18 cellular contexts compared by ENCODE assay signal in genomic region chr9:134536101-134536900, GRCh38.
DNase-seq lines count a peak whose midpoint lies in the region; ATAC-seq and TF ChIP-seq lines count a peak whose summit lies in the region.
"Had no signal": no experiment of that assay in that cellular context is flagged by ENCODE, and none has a peak within 500 bp of the region (broad histone marks: within the 10 kb centered on the region; RNA-seq: fewer than 3 reads in every experiment).

No MANE protein-coding gene starts in this region.

- no peaks in the 10 kb centered on the region for H3K36me3 ChIP-seq in IMR-90 (ENCODE audit: control insufficient read depth, insufficient read depth, low read length)
- H3K36me3 ChIP-seq: BLaER1 had no signal

- ATAC-seq in IMR-90 (ENCODE audit: low read depth) = peak; percentile 79
- no peak for ATAC-seq in GM18519 (IDR thresholded peaks at IDR 0.05; ENCODE audit: low FRiP score, unreplicated experiment)
- ATAC-seq: T-cell had no signal

- no peak overlapping the region for H3K9ac ChIP-seq in IMR-90 (ENCODE audit: low read depth, low read length)
- H3K9ac ChIP-seq: BLaER1, parathyroid adenoma had no signal

- H3K4me1 ChIP-seq in IMR-90 (ENCODE audit: control insufficient read depth, insufficient read depth, low read length) = peaks cover 23% of the 10 kb centered on the region
- H3K4me1 ChIP-seq: parathyroid adenoma had no signal

- peak overlapping the region; percentile 32 for H2BK5ac ChIP-seq in IMR-90 (ENCODE audit: low read depth, low read length, poor library complexity, severe bottlenecking)

- peak overlapping the region; percentile 85 for H4K91ac ChIP-seq in IMR-90 (ENCODE audit: insufficient read depth, low read depth, low read length)

- H3K18ac ChIP-seq in IMR-90 (ENCODE audit: low read depth, low read length) = peak overlapping the region; percentile 70

- H3K9me3 ChIP-seq in IMR-90 (ENCODE audit: control insufficient read depth, insufficient read depth, low read length) = no peaks in the 10 kb centered on the region

- CTCF ChIA-PET in IMR-90 (lab: Yijun Ruan, JAX) = no interaction called here

- H2AK9ac ChIP-seq in IMR-90 (replicated peaks; ENCODE audit: low read depth, low read length, poor library complexity) = peak overlapping the region; percentile 83

- peak overlapping the region; percentile 94 for H2BK20ac ChIP-seq in IMR-90 (ENCODE audit: low read depth, low read length)

- POLR2A ChIA-PET in IMR-90 (lab: Charles Lee; ENCODE audit: unreplicated experiment) = no interaction called here

- no peak overlapping the region for H3K4me3 Mint-ChIP-seq in glutamatergic neuron (ENCODE audit: unreplicated experiment)
- H3K4me3 Mint-ChIP-seq: activated naive CD8-positive, alpha-beta T cell; T-cell had no signal

- H3K27me3 ChIP-seq in IMR-90 (ENCODE audit: control insufficient read depth, insufficient read depth, low read length) = no peaks in the 10 kb centered on the region
- H3K27me3 ChIP-seq: BLaER1 had no signal

- TF ChIP-seq POLR2A in IMR-90 (IDR thresholded peaks at IDR 0.05; ENCODE audit: low read depth, low read length) = no peak

- H3K36me3 Mint-ChIP-seq in glutamatergic neuron (ENCODE audit: unreplicated experiment) = no peaks in the 10 kb centered on the region
- H3K36me3 Mint-ChIP-seq: activated naive CD8-positive, alpha-beta T cell; T-cell had no signal

- peak overlapping the region; percentile 71; the same call in 2 of the 3 replicates for H2BK15ac ChIP-seq in IMR-90 (ENCODE audit: low read depth, low read length)

- intact Hi-C loops in IMR-90 (cut with micrococcal nuclease) = loop anchor here (10.0 kb wide), 1 partner anchor 82 kb away; no protein-coding TSS in a partner anchor

- no peak for TF ChIP-seq CTCF in IMR-90 (conservative IDR thresholded peaks at IDR 0.05; ENCODE audit: low read depth, low read length)
- TF ChIP-seq CTCF in cardiac fibroblast (IDR thresholded peaks at IDR 0.05; ENCODE audit: low read depth, low read length) = no peak
- no peak for TF ChIP-seq CTCF in glutamatergic neuron (IDR thresholded peaks at IDR 0.05; ENCODE audit: partially characterized antibody, unreplicated experiment)

- H4K5ac ChIP-seq in IMR-90 (ENCODE audit: low read depth, low read length) = peak overlapping the region; percentile 11; the same call in 1 of the 2 replicates

- H4K8ac ChIP-seq in IMR-90 (ENCODE audit: low read depth in 2 of 2, low read length in 2 of 2) = peak overlapping the region; percentile 47 to 85; a peak in 3 of 4 replicates

- peak overlapping the region; percentile 93 for H3K4ac ChIP-seq in IMR-90 (ENCODE audit: low read depth, low read length)

- no peaks in the 10 kb centered on the region for H4K20me1 ChIP-seq in IMR-90 (ENCODE audit: insufficient read depth, low read length)
- H4K20me1 ChIP-seq: BLaER1 had no signal

- H2AK5ac ChIP-seq in IMR-90 (ENCODE audit: low read depth, low read length) = peak overlapping the region; percentile 97

- dilution Hi-C loops in IMR-90 (cut with HindIII; ENCODE audit: low sequenced_read_pairs, unreplicated experiment) = no loop called here

- peaks cover 6% of the 10 kb centered on the region for H3K27me3 Mint-ChIP-seq in glutamatergic neuron (ENCODE audit: unreplicated experiment)

- peaks cover 16% of the 10 kb centered on the region for H3K9me1 ChIP-seq in IMR-90 (ENCODE audit: insufficient read depth, low read length)

- H3K79me1 ChIP-seq in IMR-90 (ENCODE audit: low read depth in 1 of 2, low read length in 2 of 2) = no peaks in the 10 kb centered on the region

- H2BK120ac ChIP-seq in IMR-90 (ENCODE audit: low read depth, low read length) = peak overlapping the region; percentile 95

- H3K27ac ChIP-seq in IMR-90 (ENCODE audit: insufficient read depth, low read length) = peak overlapping the region; percentile 3; the same call in 1 of the 2 replicates
- H3K27ac ChIP-seq: BLaER1, parathyroid adenoma had no signal

- peak overlapping the region; percentile 77 for H2AFZ ChIP-seq in IMR-90 (replicated peaks; ENCODE audit: low read length, poor library complexity)
- H2AFZ ChIP-seq: parathyroid adenoma had no signal

- H3K4me2 ChIP-seq in IMR-90 (ENCODE audit: low read depth, low read length) = peak overlapping the region; percentile 41; the same call in 1 of the 2 replicates
- H3K4me2 ChIP-seq: BLaER1 had no signal

- TF ChIP-seq RAD21 in IMR-90 (IDR thresholded peaks at IDR 0.05; ENCODE audit: low read length) = peak; percentile 15; the same call in 1 of the 2 replicates

- H3K23ac ChIP-seq in IMR-90 (ENCODE audit: low read depth, low read length) = peak overlapping the region; percentile 90; the same call in 1 of the 2 replicates

- H3K4me3 ChIP-seq in IMR-90 (ENCODE audit: insufficient read depth, low read depth, low read length) = no peak overlapping the region
- no peak overlapping the region for H3K4me3 ChIP-seq in cardiac fibroblast (replicated peaks in 1 of 2; ENCODE audit: low read depth in 2 of 2, low read length in 2 of 2)
- H3K4me3 ChIP-seq: BLaER1 had no signal

- peaks cover 2% of the 10 kb centered on the region for H3K9me3 Mint-ChIP-seq in glutamatergic neuron (ENCODE audit: unreplicated experiment)
- H3K9me3 Mint-ChIP-seq: T-cell had no signal

- H3K56ac ChIP-seq in IMR-90 (ENCODE audit: extremely low read depth, insufficient read depth, low read length) = no peak overlapping the region

- DNase-seq in AG08396 (ENCODE audit: low spot score) = peak; percentile 79
- DNase-seq in IMR-90 = peak; percentile 87
- peak; percentile 68 to 72 for DNase-seq in cardiac fibroblast (ENCODE audit: low read depth in 2 of 2)
- DNase-seq in mucosa of gallbladder (ENCODE audit: low spot score) = peak; percentile 38
- no peak for DNase-seq in glutamatergic neuron
- no peak for DNase-seq in activated CD4-positive, CD25-positive, alpha-beta regulatory T cell (lab: John Stamatoyannopoulos, UW)
- DNase-seq in stimulated activated naive CD4-positive, alpha-beta T cell (lab: John Stamatoyannopoulos, UW) = no peak
- DNase-seq: dermis blood vessel endothelial cell; DND-41; KG1; NCI-H2081; stimulated activated CD4-positive, alpha-beta T cell treated with anti-CD3 and anti-CD28 coated beads, Interleukin-2, amount 100 ng/mL, for 24 hours; stimulated activated naive CD4-positive, alpha-beta T cell treated with Interleukin-2 at 50 U/mL for 16 hours; T-cell had no signal

- in situ Hi-C loops in IMR-90 (cut with MboI; ENCODE audit: low sequenced_read_pairs) = no loop called here

- BruUV-seq in IMR-90 (replicated peaks; lab: Mats Ljungman, UMichigan) = no TSS peak

- H3K4me1 Mint-ChIP-seq in glutamatergic neuron (ENCODE audit: low read depth, unreplicated experiment) = no peaks in the 10 kb centered on the region
- H3K4me1 Mint-ChIP-seq: T-cell had no signal

- H3K14ac ChIP-seq in IMR-90 (replicated peaks; ENCODE audit: low read depth, low read length) = peak overlapping the region; percentile 38

- 54% methylated on average over 8 of the region's 22 CpGs; no CpG with 5 or more reads in 1 of the 2 experiments for WGBS in IMR-90 (ENCODE audit: extremely low coverage in 2 of 2, insufficient read length in 1 of 2), 2 experiments

- no peak overlapping the region for H3K27ac Mint-ChIP-seq in glutamatergic neuron (ENCODE audit: unreplicated experiment)
- H3K27ac Mint-ChIP-seq: activated naive CD8-positive, alpha-beta T cell; T-cell had no signal

TF ChIP-seq in IMR-90, 13 proteins besides CTCF, POLR2A, EP300 and RAD21:
- peak; percentile 81; the same call in 1 of the 2 replicates for TF ChIP-seq FOS (IDR thresholded peaks at IDR 0.05; ENCODE audit: low read depth, low read length)
- TF ChIP-seq BHLHE40 (IDR thresholded peaks at IDR 0.05; ENCODE audit: low read depth, low read length) = peak; percentile 33; the same call in 1 of the 2 replicates
- peak; percentile 81; the same call in 1 of the 2 replicates for TF ChIP-seq MAZ (IDR thresholded peaks at IDR 0.05; ENCODE audit: borderline replicate concordance, low read depth, low read length)
- peak; percentile 45; the same call in 1 of the 2 replicates for TF ChIP-seq USF2 (IDR thresholded peaks at IDR 0.05; ENCODE audit: low read depth, low read length)
- no peak for TF ChIP-seq CHD1 (IDR thresholded peaks at IDR 0.05; ENCODE audit: low read depth, low read length)
TF ChIP-seq in IMR-90: peak in this region for 4.

Comparison
In these comparisons a context has a peak if more than half of its experiments do, and no peak if none do; other contexts are left out.
1. DNase-seq: peak in AG08396 (single experiment), IMR-90 (single experiment), cardiac fibroblast (2 of 2) and mucosa of gallbladder (single experiment); none in glutamatergic neuron (single experiment), activated CD4-positive, CD25-positive, alpha-beta regulatory T cell (0 of 4) and stimulated activated naive CD4-positive, alpha-beta T cell (0 of 6).